In the genomic region with DNA sequence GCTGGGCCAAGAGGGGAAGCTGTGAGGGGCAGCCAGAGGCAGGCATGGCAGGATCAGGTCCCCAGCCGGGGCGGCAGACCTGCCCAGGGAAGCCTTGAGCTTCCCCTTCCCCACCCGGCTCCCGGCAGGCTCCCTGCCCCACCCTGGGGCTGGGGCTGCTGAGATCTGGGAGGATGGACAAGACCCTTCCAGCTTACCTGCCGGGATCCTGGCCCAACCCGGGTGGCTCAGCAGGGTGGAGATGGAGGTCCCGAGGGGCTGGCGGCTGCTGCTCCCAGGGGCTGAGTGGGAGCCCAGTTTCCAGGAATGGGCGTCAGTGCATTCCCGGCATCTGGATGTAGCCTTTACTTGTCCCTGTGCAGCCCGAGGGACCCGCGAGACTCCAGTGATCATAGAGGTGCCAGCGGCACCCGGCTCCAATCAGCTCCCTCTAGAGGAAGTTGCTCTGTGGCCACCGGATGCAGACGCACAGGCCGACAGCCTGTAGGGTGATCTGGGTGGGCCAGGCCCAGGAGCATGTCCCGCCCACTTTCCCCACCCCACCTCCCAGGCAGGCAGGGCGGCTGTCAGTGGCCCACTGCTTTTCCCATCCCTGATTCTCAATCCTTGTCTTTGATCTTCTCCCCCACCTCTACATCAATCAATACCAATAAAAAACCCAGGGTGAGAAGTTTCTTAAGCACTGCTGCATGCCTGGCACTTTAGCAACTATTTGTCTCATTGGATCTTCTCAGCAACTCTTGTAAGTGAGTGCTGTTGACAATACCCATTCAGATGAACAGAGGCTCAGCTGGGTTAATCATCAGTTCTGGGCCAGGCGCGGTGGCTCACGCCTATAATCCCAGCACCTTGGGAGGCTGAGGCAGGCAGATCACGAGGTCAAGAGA, we compare ENCODE assay signal across 8 cellular contexts. TPM values are rescaled to one million over a fixed set of nuclear protein-coding genes. Genes with fewer than 3 reads are reported as not detected.
A peak's percentile ranks its signal among the peaks of the same experiment; 100 is the strongest.
DNase-seq lines count a peak whose midpoint lies in the region; ATAC-seq and TF ChIP-seq lines count a peak whose summit lies in the region.

A gene (minus strand): TSS at position 449 of the 887 bp plus-strand sequence. CDS start 2,672 bp downstream, outside the sequence.

- H3K27me3 ChIP-seq in Karpas-422 (ENCODE audit: low read length) (no peaks in the 10 kb centered on the region), fibroblast of lung (ENCODE audit: control insufficient read depth, insufficient read depth, low read length) (no peaks in the 10 kb centered on the region)

- peak; percentile 52 to 65 for TF ChIP-seq CTCF in fibroblast of lung (conservative IDR thresholded peaks at IDR 0.05 in 1 of 2, IDR thresholded peaks at IDR 0.05 in 1 of 2; ENCODE audit: low read depth in 1 of 2, low read length in 2 of 2)

- H4K20me1 ChIP-seq in Karpas-422 (ENCODE audit: insufficient read depth, low read depth, low read length) (peaks cover 9% of the 10 kb centered on the region; the same call in 1 of the 2 replicates), fibroblast of lung (ENCODE audit: control insufficient read depth, extremely low read depth, insufficient read depth, low read length) (no peaks in the 10 kb centered on the region)

- DNase-seq in DMS79 treated with DMSO at 0.1 percent for 48 hours (lab: John Stamatoyannopoulos, UW), result peak; percentile 85
- DNase-seq in Karpas-422, result peak; percentile 94
- DNase-seq in RPMI7951 (ENCODE audit: low read depth), result peak; percentile 92
- peak; percentile 61 to 78 for DNase-seq in activated T-helper 1 cell treated with anti-CD3 and anti-CD28 coated beads, Interleukin-2, amount 50 U/mL, for 16 hours (ENCODE audit: low read depth in 1 of 2, low spot score in 1 of 2)
- DNase-seq in fibroblast of lung (ENCODE audit: low read depth in 2 of 2), result peak; percentile 88 to 91
- peak; percentile 73 to 92 (median 80) for DNase-seq in naive thymus-derived CD8-positive, alpha-beta T cell
- DNase-seq in stimulated activated naive B cell treated with anti-CD40 and anti-IgM and Interleukin-4, amounts not matched to agents 10 μg/mL and 1 μg/mL and 100 μg/mL, for 72 hours, result peak; percentile 81

- peak within 1 kb of the TSS; percentile 90 to 97 (median 94) for H3K4me3 Mint-ChIP-seq in naive thymus-derived CD8-positive, alpha-beta T cell
- H3K4me3 Mint-ChIP-seq in stimulated activated naive B cell treated with anti-CD40 and anti-IgM and Interleukin-4, amounts not matched to agents 10 μg/mL and 1 μg/mL and 100 μg/mL, for 72 hours, result peak within 1 kb of the TSS; percentile 80 to 95

- ATAC-seq in GM21737 (IDR thresholded peaks at IDR 0.05; ENCODE audit: unreplicated experiment), result peak; percentile 87
- peak; percentile 96 to 98 for ATAC-seq in naive thymus-derived CD8-positive, alpha-beta T cell
- peak; percentile 99 for ATAC-seq in stimulated activated naive B cell treated with anti-CD40 and anti-IgM and Interleukin-4, amounts not matched to agents 10 μg/mL and 1 μg/mL and 100 μg/mL, for 72 hours (replicated peaks)

- H3K9me3 Mint-ChIP-seq in naive thymus-derived CD8-positive, alpha-beta T cell, result no peaks in the 10 kb centered on the region
- H3K9me3 Mint-ChIP-seq in stimulated activated naive B cell treated with anti-CD40 and anti-IgM and Interleukin-4, amounts not matched to agents 10 μg/mL and 1 μg/mL and 100 μg/mL, for 72 hours, result no peaks in the 10 kb centered on the region

- H3K27ac Mint-ChIP-seq in naive thymus-derived CD8-positive, alpha-beta T cell, result peak within 1 kb of the TSS; percentile 94 to 99 (median 98)
- H3K27ac Mint-ChIP-seq in stimulated activated naive B cell treated with anti-CD40 and anti-IgM and Interleukin-4, amounts not matched to agents 10 μg/mL and 1 μg/mL and 100 μg/mL, for 72 hours, result peak within 1 kb of the TSS; percentile 93

- H2AFZ ChIP-seq in Karpas-422 (ENCODE audit: low read length) (peak within 1 kb of the TSS; percentile 57; the same call in 1 of the 2 replicates), fibroblast of lung (ENCODE audit: low read length) (peak within 1 kb of the TSS; percentile 83)

- H3K4me1 ChIP-seq in Karpas-422 (ENCODE audit: low read length) (peaks cover 28% of the 10 kb centered on the region), fibroblast of lung (ENCODE audit: control insufficient read depth, extremely low read depth, insufficient read depth, low read length) (peaks cover 3% of the 10 kb centered on the region)

- peaks cover 16 to 43% (median 40%) of the 10 kb centered on the region in 4 donors for H3K4me1 Mint-ChIP-seq in naive thymus-derived CD8-positive, alpha-beta T cell
- peaks cover 27 to 53% of the 10 kb centered on the region in 2 donors for H3K4me1 Mint-ChIP-seq in stimulated activated naive B cell treated with anti-CD40 and anti-IgM and Interleukin-4, amounts not matched to agents 10 μg/mL and 1 μg/mL and 100 μg/mL, for 72 hours

- H3K27me3 Mint-ChIP-seq in naive thymus-derived CD8-positive, alpha-beta T cell, result no peaks in the 10 kb centered on the region
- no peaks in the 10 kb centered on the region for H3K27me3 Mint-ChIP-seq in stimulated activated naive B cell treated with anti-CD40 and anti-IgM and Interleukin-4, amounts not matched to agents 10 μg/mL and 1 μg/mL and 100 μg/mL, for 72 hours

- H3K9ac ChIP-seq in Karpas-422 (ENCODE audit: low read length), result peak within 1 kb of the TSS; percentile 93
- peak within 1 kb of the TSS; percentile 94 for H3K9ac ChIP-seq in fibroblast of lung (ENCODE audit: insufficient read depth, low read length)

- H3K36me3 ChIP-seq in Karpas-422 (ENCODE audit: insufficient read depth, low read length), result peaks cover 2% of the 10 kb centered on the region; the same call in 1 of the 2 replicates
- peaks cover 10% of the 10 kb centered on the region for H3K36me3 ChIP-seq in fibroblast of lung (ENCODE audit: control insufficient read depth, insufficient read depth, low read length)

- H3K79me2 ChIP-seq in Karpas-422 (ENCODE audit: low read length) (peaks cover 31% of the 10 kb centered on the region), fibroblast of lung (ENCODE audit: control insufficient read depth, insufficient read depth, low read length) (peaks cover 26% of the 10 kb centered on the region)

- H3K9me3 ChIP-seq in Karpas-422 (ENCODE audit: low read length) (no peaks in the 10 kb centered on the region), fibroblast of lung (ENCODE audit: control insufficient read depth, insufficient read depth, low read depth, low read length) (no peaks in the 10 kb centered on the region)

- H3K4me3 ChIP-seq in Karpas-422 (ENCODE audit: low read length), result peak within 1 kb of the TSS; percentile 90
- H3K4me3 ChIP-seq in fibroblast of lung (replicated peaks in 1 of 4; ENCODE audit: control extremely low read depth in 1 of 4, insufficient read depth in 1 of 4, low read depth in 3 of 4, low read length in 4 of 4), result peak within 1 kb of the TSS; percentile 75 to 97 (median 91)

- no peaks in the 10 kb centered on the region for H3K9me2 ChIP-seq in Karpas-422 (replicated peaks; ENCODE audit: insufficient read depth, low read length)

- peak within 1 kb of the TSS; percentile 51 for H3K27ac ChIP-seq in Karpas-422 (ENCODE audit: low read length)
- H3K27ac ChIP-seq in fibroblast of lung (ENCODE audit: insufficient read depth, low read length), result peak within 1 kb of the TSS; percentile 91

- H3K4me2 ChIP-seq in Karpas-422 (ENCODE audit: low read depth, low read length, poor library complexity, severe bottlenecking), result peak within 1 kb of the TSS; percentile 76
- H3K4me2 ChIP-seq in fibroblast of lung (ENCODE audit: extremely low read depth, insufficient read depth, low read length), result peak within 1 kb of the TSS; percentile 97

- POLR2A ChIA-PET in naive thymus-derived CD8-positive, alpha-beta T cell (lab: Charles Lee), result interaction anchor here (0.6 to 3.3 kb wide), 14 partner anchors 9 to 257 kb away, joined by 3 to 21 read pairs (median 4); a partner anchor contains a TSS

- peaks cover 0 to 27% (median 2%) of the 10 kb centered on the region in 3 donors for H3K36me3 Mint-ChIP-seq in naive thymus-derived CD8-positive, alpha-beta T cell
- peaks cover 27 to 39% of the 10 kb centered on the region in 2 donors for H3K36me3 Mint-ChIP-seq in stimulated activated naive B cell treated with anti-CD40 and anti-IgM and Interleukin-4, amounts not matched to agents 10 μg/mL and 1 μg/mL and 100 μg/mL, for 72 hours

RNA-seq across cellular contexts. Expression of the gene that starts here (rescaled TPM):
- 9.9 and 18.7 TPM in 2 replicates for total RNA-seq in Karpas-422 (2014; rRNA removed; shearing (Covaris generic); ENCODE audit: low replicate concordance)
- 26.4 and 34.8 TPM in 2 replicates for total RNA-seq in RPMI7951 (2014; rRNA removed; shearing (Covaris generic))
- total RNA-seq in fibroblast of lung, result 10.3 and 13.0 TPM in 2 replicates
- polyA plus RNA-seq in fibroblast of lung, result 12.9 and 14.1 TPM in 2 replicates
- 14.5 and 22.2 TPM in 2 replicates for polyA plus RNA-seq in fibroblast of lung (2012)
- polyA minus RNA-seq in fibroblast of lung (ENCODE audit: low replicate concordance), result 26.7 and 43.6 TPM in 2 replicates
- 10 to 100 TPM; 16.3 to 16.5 TPM for total RNA-seq in naive thymus-derived CD8-positive, alpha-beta T cell
- 10 to 100 TPM; 11.8 to 20.9 (median 13.2) TPM for polyA plus RNA-seq in naive thymus-derived CD8-positive, alpha-beta T cell

Comparison
In these comparisons a context has a peak if more than half of its experiments do, and no peak if none do; other contexts are left out.
1. Peak in every context shown above with its lines: DNase-seq, ATAC-seq, H3K4me3 ChIP-seq and H3K27ac ChIP-seq.